Comparison of ENCODE assay signal across 27 cellular contexts in genomic region chr3:133117342-133117741, GRCh38.
DNase-seq lines count a peak whose midpoint lies in the region; ATAC-seq, FAIRE-seq and TF ChIP-seq lines count a peak whose summit lies in the region.
"Had no signal": no experiment of that assay in that cellular context is flagged by ENCODE, and none has a peak within 500 bp of the region (broad histone marks: within the 10 kb centered on the region; RNA-seq: fewer than 3 reads in every experiment).

No MANE protein-coding gene starts in this region.

- FAIRE-seq in HepG2 (lab: Jason Lieb, UNC), result no peak
- FAIRE-seq: bronchial epithelial cell, GM19239, pancreas had no signal

- no peaks in the 10 kb centered on the region for H3K9me3 ChIP-seq in BLaER1
- H3K9me3 ChIP-seq in HepG2 (ENCODE audit: low read length), result no peaks in the 10 kb centered on the region
- H3K9me3 ChIP-seq: BE2C, Caco-2, esophagus squamous epithelium, gastrocnemius medialis, pancreas had no signal

- TF ChIP-seq EP300 in HepG2 (IDR thresholded peaks at IDR 0.05; ENCODE audit: low read depth in 2 of 2, low read length in 2 of 2) (no peak), HepG2 (CRISPR knock-in tag; IDR thresholded peaks at IDR 0.05; ENCODE audit: borderline replicate concordance) (no peak)

- no peak for TF ChIP-seq POLR2A in HepG2 (IDR thresholded peaks at IDR 0.05; ENCODE audit: insufficient read depth in 1 of 2, low read depth in 2 of 2, low read length in 2 of 2)

- no TSS peak for BruUV-seq in HepG2 (replicated peaks; lab: Mats Ljungman, UMichigan)

- TF ChIP-seq RAD21 in HepG2 (CRISPR knock-in tag; IDR thresholded peaks at IDR 0.05), result no peak

- in situ Hi-C loops in HepG2 (cut with HindIII; ENCODE audit: extremely low pct_ligation_motif_present, low pct_unique_long_range_greater_than_20kb), result no loop called here

- H3K4me1 ChIP-seq in BLaER1, result peaks cover 52% of the 10 kb centered on the region
- no peaks in the 10 kb centered on the region for H3K4me1 ChIP-seq in HepG2 (ENCODE audit: insufficient read depth, low read length)
- no peaks in the 10 kb centered on the region for H3K4me1 ChIP-seq in foreskin keratinocyte
- H3K4me1 ChIP-seq: Caco-2, gastrocnemius medialis, pancreas had no signal

- H3K27me3 ChIP-seq in BLaER1, result no peaks in the 10 kb centered on the region
- no peaks in the 10 kb centered on the region for H3K27me3 ChIP-seq in HepG2 (ENCODE audit: control insufficient read depth in 1 of 2, insufficient read depth in 2 of 2, low read length in 2 of 2)
- no peaks in the 10 kb centered on the region for H3K27me3 ChIP-seq in foreskin keratinocyte
- H3K27me3 ChIP-seq: BE2C, esophagus squamous epithelium, gastrocnemius medialis, pancreas had no signal

- TF ChIP-seq CTCF in HepG2 (CRISPR knock-in tag; IDR thresholded peaks at IDR 0.05) (no peak), foreskin keratinocyte (conservative IDR thresholded peaks at IDR 0.05) (no peak)

- no peak overlapping the region for H3K4me3 ChIP-seq in BLaER1
- no peak overlapping the region for H3K4me3 ChIP-seq in HepG2 (replicated peaks in 1 of 3; ENCODE audit: insufficient read depth in 1 of 3, low read depth in 2 of 3, low read length in 3 of 3)
- H3K4me3 ChIP-seq: coronary artery, esophagus squamous epithelium, gastrocnemius medialis, pancreas had no signal

- H3K4me2 ChIP-seq in BLaER1 (peak overlapping the region; percentile 11), HepG2 (ENCODE audit: low read depth, low read length) (no peak overlapping the region)

- H3K36me3 ChIP-seq in BLaER1, result no peaks in the 10 kb centered on the region
- H3K36me3 ChIP-seq in HepG2 (replicated peaks in 1 of 2; ENCODE audit: control insufficient read depth in 1 of 2, insufficient read depth in 2 of 2, low read length in 2 of 2), result no peaks in the 10 kb centered on the region
- H3K36me3 ChIP-seq: esophagus squamous epithelium, gastrocnemius medialis, pancreas had no signal

- peak; percentile 23 for DNase-seq in NCI-H1092 (lab: John Stamatoyannopoulos, UW)
- DNase-seq in NCI-H2029 (lab: John Stamatoyannopoulos, UW), result peak; percentile 56
- DNase-seq in SK-N-DZ (ENCODE audit: low spot score), result peak; percentile 69
- DNase-seq in HepG2 (ENCODE audit: low spot score), result no peak
- no peak for DNase-seq in Right ventricle myocardium superior
- no peak for DNase-seq in foreskin keratinocyte
- DNase-seq: activated CD4-positive, alpha-beta T cell treated with anti-CD3 and anti-CD28 coated beads for 4 hours; activated naive CD4-positive, alpha-beta T cell treated with anti-CD3 and anti-CD28 coated beads, Interleukin-2, amount 50 U/mL, for 16 hours; activated T-cell treated with anti-CD3 and anti-CD28 coated beads, Interleukin-2, amount 50 U/mL, for 72 hours; BE2C; Caco-2; EL; esophagus squamous epithelium; gastrocnemius medialis; HCEC 1CT; hippocampal formation; left ventricle myocardium superior; midbrain; naive thymus-derived CD8-positive, alpha-beta T cell; NCI-H524 treated with DMSO at 0.1 percent for 48 hours; pancreas had no signal

- POLR2A ChIA-PET in HepG2 (lab: Yijun Ruan, JAX), result no interaction called here

- H3K27ac ChIP-seq in BLaER1, result no peak overlapping the region
- no peak overlapping the region for H3K27ac ChIP-seq in HepG2 (ENCODE audit: extremely low read length, insufficient read depth, low read length)
- no peak overlapping the region for H3K27ac ChIP-seq in foreskin keratinocyte
- H3K27ac ChIP-seq: coronary artery, esophagus squamous epithelium, gastrocnemius medialis, pancreas had no signal

- CTCF ChIA-PET in HepG2 (lab: Yijun Ruan, JAX; ENCODE audit: low intra/inter-chr PET ratio, low total read pairs), result no interaction called here

- intact Hi-C loops in HepG2 (cut with micrococcal nuclease; ENCODE audit: unreplicated experiment), result no loop called here
- intact Hi-C loops in Right ventricle myocardium superior (cut with DNase I), result no loop called here

- ATAC-seq in HG03354 (IDR thresholded peaks at IDR 0.05; ENCODE audit: poor library complexity, severe bottlenecking, unreplicated experiment) (no peak), HepG2 (no peak), Right ventricle myocardium superior (ENCODE audit: poor library complexity) (no peak), foreskin keratinocyte (no peak)
- ATAC-seq: activated T-cell treated with anti-CD3 and anti-CD28 coated beads, Interleukin-2, amount 50 U/mL, for 72 hours; gastrocnemius medialis; left ventricle myocardium superior; naive thymus-derived CD8-positive, alpha-beta T cell; stimulated activated memory B cell treated with anti-CD40 and anti-IgM and Interleukin-4, amounts not matched to agents 10 μg/mL and 1 μg/mL and 100 μg/mL, for 72 hours had no signal

- H3K79me2 ChIP-seq in HepG2 (ENCODE audit: insufficient read depth, low read length), result no peaks in the 10 kb centered on the region

- H4K20me1 ChIP-seq in BLaER1 (no peaks in the 10 kb centered on the region), HepG2 (ENCODE audit: insufficient read depth, low read length) (no peaks in the 10 kb centered on the region)

- no peak overlapping the region for H3K9ac ChIP-seq in BLaER1
- H3K9ac ChIP-seq in HepG2 (ENCODE audit: insufficient read depth, low read depth, low read length), result no peak overlapping the region

- H2AFZ ChIP-seq in HepG2 (ENCODE audit: low read length), result no peak overlapping the region

TF ChIP-seq in HepG2, 621 proteins besides CTCF, POLR2A, EP300 and RAD21:
- TF ChIP-seq ZNF563 (CRISPR knock-in tag; IDR thresholded peaks at IDR 0.05) (no peak), ZNF839 (CRISPR knock-in tag; IDR thresholded peaks at IDR 0.05; ENCODE audit: borderline replicate concordance) (no peak)

Comparison
In these comparisons a context has a peak if more than half of its experiments do, and no peak if none do; other contexts are left out.
1. DNase-seq: peak in NCI-H1092 (single experiment), NCI-H2029 (single experiment) and SK-N-DZ (single experiment); none in HepG2 (single experiment), Right ventricle myocardium superior (single experiment) and foreskin keratinocyte (0 of 2).